In the genomic region with DNA sequence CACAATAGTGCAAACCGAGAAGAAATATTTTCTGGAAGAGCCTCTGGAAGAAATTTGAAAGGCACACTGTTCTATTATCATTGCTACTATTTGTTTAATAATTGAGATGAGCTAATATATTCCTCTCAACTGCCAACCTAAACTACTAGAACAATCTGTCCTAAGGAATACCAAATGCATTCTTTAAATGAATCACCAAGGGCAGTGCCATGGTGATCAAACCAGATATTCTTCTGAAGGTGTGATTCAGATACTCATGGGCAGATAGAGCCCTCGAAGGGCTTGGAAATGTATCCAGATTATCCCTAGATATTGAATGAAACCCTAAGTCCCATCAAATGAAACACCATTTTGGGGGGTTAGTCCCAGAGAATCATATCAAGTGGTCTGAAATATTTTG, we compare ENCODE assay signal across 23 cellular contexts.
DNase-seq lines count a peak whose midpoint lies in the region; ATAC-seq, FAIRE-seq and TF ChIP-seq lines count a peak whose summit lies in the region.
"Had no signal": no experiment of that assay in that cellular context is flagged by ENCODE, and none has a peak within 500 bp of the region (broad histone marks: within the 10 kb centered on the region; RNA-seq: fewer than 3 reads in every experiment).

No MANE protein-coding gene starts in this region.

- dilution Hi-C loops in mammary epithelial cell (cut with HindIII; ENCODE audit: low sequenced_read_pairs) = no loop called here
- dilution Hi-C loops in keratinocyte (cut with MboI; ENCODE audit: extremely low pct_ligation_motif_present, low sequenced_read_pairs) = no loop called here

- H3K27ac ChIP-seq in A549 (peak overlapping the region in 1 of 2 experiments; percentile 57; a peak in 1 of 6 replicates), mammary epithelial cell (ENCODE audit: insufficient read depth, low read depth, low read length) (peak overlapping the region; percentile 94), keratinocyte (ENCODE audit: control insufficient read depth, insufficient read depth, low read length) (peak overlapping the region; percentile 62), testis (no peak overlapping the region)
- H3K27ac ChIP-seq: BLaER1 treated with 17β-estradiol and CSF1 and Interleukin-3, amounts not matched to agents 10 nM and 100 nM; gastrocnemius medialis; HL-60; neutrophil had no signal

- no peaks in the 10 kb centered on the region for H3K9me3 ChIP-seq in A549
- no peaks in the 10 kb centered on the region for H3K9me3 ChIP-seq in MG63
- no peaks in the 10 kb centered on the region for H3K9me3 ChIP-seq in mammary epithelial cell (replicated peaks; ENCODE audit: insufficient read depth, low read length)
- H3K9me3 ChIP-seq in keratinocyte (ENCODE audit: control insufficient read depth, low read depth, low read length) = no peaks in the 10 kb centered on the region
- H3K9me3 ChIP-seq in testis = no peaks in the 10 kb centered on the region
- H3K9me3 ChIP-seq: gastrocnemius medialis, neutrophil had no signal

- H3K36me3 ChIP-seq in MG63 = no peaks in the 10 kb centered on the region
- H3K36me3 ChIP-seq in mammary epithelial cell (ENCODE audit: insufficient read depth, low read length) = no peaks in the 10 kb centered on the region
- no peaks in the 10 kb centered on the region for H3K36me3 ChIP-seq in keratinocyte (ENCODE audit: control insufficient read depth in 2 of 2, extremely low read depth in 1 of 2, insufficient read depth in 2 of 2, low read length in 2 of 2)
- no peaks in the 10 kb centered on the region for H3K36me3 ChIP-seq in testis (ENCODE audit: low read depth, missing control alignments)
- H3K36me3 ChIP-seq: BLaER1 treated with 17β-estradiol and CSF1 and Interleukin-3, amounts not matched to agents 10 nM and 100 nM; gastrocnemius medialis; neutrophil had no signal

- TF ChIP-seq RAD21 in A549 (conservative IDR thresholded peaks at IDR 0.05 in 1 of 2, IDR thresholded peaks at IDR 0.05 in 1 of 2) = no peak

- no TSS peak for BruUV-seq in mammary epithelial cell (replicated peaks; lab: Mats Ljungman, UMichigan)

- WGBS in A549 (ENCODE audit: missing lambda C conversion rate) = 73% methylated on average over 2 of the region's 2 CpGs
- WGBS in mammary epithelial cell (ENCODE audit: low coverage, missing lambda C conversion rate) = 10% methylated on average over 2 of the region's 2 CpGs
- 43 to 52% methylated on average over 2 of the region's 2 CpGs for whole genome bisulfite sequencing in testis, 2 donors

- H3K4me1 ChIP-seq in A549 = peaks cover 32% of the 10 kb centered on the region
- H3K4me1 ChIP-seq in mammary epithelial cell (ENCODE audit: insufficient read depth, low read length) = peaks cover 31% of the 10 kb centered on the region
- H3K4me1 ChIP-seq in keratinocyte (ENCODE audit: control insufficient read depth, extremely low read depth, insufficient read depth, low read length) = peaks cover 38% of the 10 kb centered on the region
- no peaks in the 10 kb centered on the region for H3K4me1 ChIP-seq in testis
- H3K4me1 ChIP-seq: BLaER1 treated with 17β-estradiol and CSF1 and Interleukin-3, amounts not matched to agents 10 nM and 100 nM; gastrocnemius medialis had no signal

- H3K9ac ChIP-seq in mammary epithelial cell (ENCODE audit: insufficient read depth, low read length) (no peak overlapping the region), keratinocyte (ENCODE audit: control insufficient read depth, extremely low read depth, insufficient read depth, low read length) (no peak overlapping the region)
- H3K9ac ChIP-seq: BLaER1 treated with 17β-estradiol and CSF1 and Interleukin-3, amounts not matched to agents 10 nM and 100 nM had no signal

- FAIRE-seq in A549 (lab: Jason Lieb, UNC) = no peak
- peak; percentile 86 for FAIRE-seq in keratinocyte (lab: Jason Lieb, UNC)
- FAIRE-seq: A204.1, kidney had no signal

- H3K9me1 ChIP-seq in keratinocyte (ENCODE audit: control insufficient read depth, extremely low read depth, insufficient read depth, low read length) = no peaks in the 10 kb centered on the region

- TF ChIP-seq POLR2A in A549 (IDR thresholded peaks at IDR 0.05; ENCODE audit: low read length) (no peak), testis (IDR thresholded peaks at IDR 0.05) (no peak)

- intact Hi-C loops in mammary epithelial cell (cut with micrococcal nuclease) (loop anchor here (2.0 kb wide), 1 partner anchor 116 kb away; no protein-coding TSS in a partner anchor), testis (cut with DNase I; ENCODE audit: low total_unique reads) (no loop called here)

- in situ Hi-C loops in mammary epithelial cell (cut with MboI; ENCODE audit: low sequenced_read_pairs in 2 of 2) = no loop called here
- in situ Hi-C loops in KBM-7 (cut with MboI; ENCODE audit: low pct_unique_long_range_greater_than_20kb, low sequenced_read_pairs) = no loop called here

- peak overlapping the region; percentile 12; the same call in 1 of the 3 replicates for H3K4me2 ChIP-seq in A549
- H3K4me2 ChIP-seq in mammary epithelial cell (ENCODE audit: insufficient read depth, low read depth, low read length) = peak overlapping the region; percentile 69
- peak overlapping the region; percentile 9 for H3K4me2 ChIP-seq in keratinocyte (ENCODE audit: control insufficient read depth, extremely low read depth, insufficient read depth, low read depth, low read length)
- H3K4me2 ChIP-seq: BLaER1 treated with 17β-estradiol and CSF1 and Interleukin-3, amounts not matched to agents 10 nM and 100 nM; smooth muscle cell had no signal

- H2AFZ ChIP-seq in mammary epithelial cell (ENCODE audit: low read depth, low read length) = no peak overlapping the region
- no peak overlapping the region for H2AFZ ChIP-seq in keratinocyte (ENCODE audit: control insufficient read depth, low read length)

- TF ChIP-seq EP300 in A549 (IDR thresholded peaks at IDR 0.05) = no peak

- H3K27me3 ChIP-seq in MG63 (no peaks in the 10 kb centered on the region), mammary epithelial cell (ENCODE audit: insufficient read depth, low read length) (no peaks in the 10 kb centered on the region), keratinocyte (ENCODE audit: control insufficient read depth, extremely low read depth, insufficient read depth, low read length) (no peaks in the 10 kb centered on the region), testis (no peaks in the 10 kb centered on the region)
- H3K27me3 ChIP-seq: BLaER1 treated with 17β-estradiol and CSF1 and Interleukin-3, amounts not matched to agents 10 nM and 100 nM; gastrocnemius medialis; neutrophil had no signal

- peak in 1 of 2 experiments; percentile 55; a peak in 2 of 6 replicates for ATAC-seq in A549
- ATAC-seq: gastrocnemius medialis had no signal

- no peak for DNase-seq in A549 (ENCODE audit: low read depth in 1 of 2, low spot score in 1 of 2)
- peak; percentile 1 for DNase-seq in MG63
- DNase-seq in mammary epithelial cell = peak; percentile 81
- DNase-seq in keratinocyte (ENCODE audit: low read depth, low spot score) = no peak
- no peak for DNase-seq in testis
- no peak for DNase-seq in SW 1271 (lab: John Stamatoyannopoulos, UW)
- DNase-seq in KBM-7 = no peak
- no peak for DNase-seq in AG08396 (ENCODE audit: low spot score)
- DNase-seq: activated CD4-positive, alpha-beta T cell treated with anti-CD3 and anti-CD28 coated beads, Interleukin-2, amount 50 U/mL, for 4 hours; activated CD8-positive, alpha-beta memory T cell treated with anti-CD3 and anti-CD28 coated beads, Interleukin-2, amount 50 U/mL, for 4 hours; DND-41; gastrocnemius medialis; GOT3; kidney; NCI-H1436 treated with DMSO at 0.1 percent for 48 hours; RPMI8226; stimulated activated CD4-positive, alpha-beta T cell treated with anti-CD3 and anti-CD28 coated beads, Interleukin-4, amount 100 ng/mL, for 1 hour; stimulated activated naive CD4-positive, alpha-beta T cell had no signal

- H4K20me1 ChIP-seq in mammary epithelial cell (ENCODE audit: insufficient read depth, low read length) (no peaks in the 10 kb centered on the region), keratinocyte (ENCODE audit: control insufficient read depth, extremely low read depth, insufficient read depth, low read length) (no peaks in the 10 kb centered on the region)
- H4K20me1 ChIP-seq: BLaER1 treated with 17β-estradiol and CSF1 and Interleukin-3, amounts not matched to agents 10 nM and 100 nM had no signal

- H3K79me2 ChIP-seq in mammary epithelial cell (ENCODE audit: insufficient read depth, low read length) = peaks cover 2% of the 10 kb centered on the region
- no peaks in the 10 kb centered on the region for H3K79me2 ChIP-seq in keratinocyte (ENCODE audit: control insufficient read depth, insufficient read depth, low read length)

- TF ChIP-seq CTCF in A549 (IDR thresholded peaks at IDR 0.05) = no peak
- no peak for TF ChIP-seq CTCF in mammary epithelial cell (conservative IDR thresholded peaks at IDR 0.05 in 1 of 2, IDR thresholded peaks at IDR 0.05 in 1 of 2; ENCODE audit: extremely low read depth in 1 of 2, insufficient read depth in 1 of 2, low read depth in 1 of 2, low read length in 2 of 2)
- TF ChIP-seq CTCF in keratinocyte (optimal IDR thresholded peaks at IDR 0.05 in 1 of 3, IDR thresholded peaks at IDR 0.05 in 1 of 3, conservative IDR thresholded peaks at IDR 0.05 in 1 of 3; ENCODE audit: extremely low read depth in 1 of 3, insufficient read depth in 2 of 3, low read length in 3 of 3) = no peak
- TF ChIP-seq CTCF in testis (IDR thresholded peaks at IDR 0.05) = no peak

- CTCF ChIA-PET in A549 (lab: Yijun Ruan, JAX) = no interaction called here
- CTCF ChIA-PET in mammary epithelial cell (lab: Charles Lee; ENCODE audit: low non-redundant PET) = no interaction called here

- POLR2A ChIA-PET in A549 (lab: Yijun Ruan, JAX) = no interaction called here

- no peak overlapping the region for H3K4me3 ChIP-seq in A549
- no peak overlapping the region for H3K4me3 ChIP-seq in MG63
- peak overlapping the region in 1 of 3 experiments; percentile 19 for H3K4me3 ChIP-seq in mammary epithelial cell (replicated peaks in 1 of 3; ENCODE audit: insufficient read depth in 1 of 3, low read depth in 2 of 3, low read length in 3 of 3)
- no peak overlapping the region for H3K4me3 ChIP-seq in keratinocyte (ENCODE audit: control insufficient read depth in 2 of 3, extremely low read depth in 1 of 3, insufficient read depth in 2 of 3, low read depth in 1 of 3, low read length in 3 of 3)
- no peak overlapping the region for H3K4me3 ChIP-seq in testis
- H3K4me3 ChIP-seq: BLaER1 treated with 17β-estradiol and CSF1 and Interleukin-3, amounts not matched to agents 10 nM and 100 nM; gastrocnemius medialis; smooth muscle cell had no signal

TF ChIP-seq in A549, 52 proteins besides CTCF, POLR2A, EP300 and RAD21 (continues in another document):
- no peak for TF ChIP-seq ZNF302 (CRISPR knock-in tag; IDR thresholded peaks at IDR 0.05)
- no peak for TF ChIP-seq FOSL2 (IDR thresholded peaks at IDR 0.05)
- no peak for TF ChIP-seq FOSL2 (CRISPR knock-in tag; IDR thresholded peaks at IDR 0.05)
- TF ChIP-seq NPAS2 (CRISPR knock-in tag; IDR thresholded peaks at IDR 0.05; ENCODE audit: borderline replicate concordance) = no peak
- no peak for TF ChIP-seq JUN (IDR thresholded peaks at IDR 0.05)
- no peak for TF ChIP-seq PHF8 (IDR thresholded peaks at IDR 0.05; ENCODE audit: borderline replicate concordance, low read depth)
- no peak for TF ChIP-seq HDAC2 (IDR thresholded peaks at IDR 0.05)

Comparison
In these comparisons a context has a peak if more than half of its experiments do, and no peak if none do; other contexts are left out.
1. DNase-seq: peak in MG63 (single experiment) and mammary epithelial cell (single experiment); none in A549 (0 of 2), keratinocyte (single experiment), testis (single experiment), SW 1271 (0 of 2), KBM-7 (single experiment) and AG08396 (single experiment).
2. H3K27ac ChIP-seq: peak in mammary epithelial cell (single experiment) and keratinocyte (single experiment); none in testis (0 of 2).
3. H3K4me2 ChIP-seq: peak in every context shown above with its lines; median percentile 69 in mammary epithelial cell; 12 in A549; 9 in keratinocyte.